1 cellular context compared by ENCODE assay signal in genomic region chr18:12998332-12999060, GRCh38.
TF ChIP-seq lines count a peak whose summit lies in the region.

No MANE protein-coding gene starts in this region.

TF ChIP-seq in HEK293, 187 proteins besides CTCF, POLR2A, EP300 and RAD21:
- TF ChIP-seq SCRT2 (tag by site-specific recombination; IDR thresholded peaks at IDR 0.05) (no peak), PRDM6 (tag by site-specific recombination; IDR thresholded peaks at IDR 0.05) (0 out of 2 replicates have a peak, but pooled peaks have one; percentile 9), ZNF664 (tag by site-specific recombination; IDR thresholded peaks at IDR 0.05) (peak; percentile 59; the same call in 1 of the 2 replicates)
TF ChIP-seq in HEK293: peak in this region for 2.
